ENCODE assay signal across 3 cellular contexts in genomic region chr7:72230281-72230680, GRCh38.
"Had no signal": no experiment of that assay in that cellular context is flagged by ENCODE, and none has a peak within 500 bp of the region (broad histone marks: within the 10 kb centered on the region; RNA-seq: fewer than 3 reads in every experiment).

No MANE protein-coding gene starts in this region.

- ATAC-seq: GM12878 had no signal

- DNase-seq: GDM1, GF-D8 had no signal

- H3K4me3 ChIP-seq: GM12878 had no signal
